ENCODE assay signal across 18 cellular contexts in the genomic region with DNA sequence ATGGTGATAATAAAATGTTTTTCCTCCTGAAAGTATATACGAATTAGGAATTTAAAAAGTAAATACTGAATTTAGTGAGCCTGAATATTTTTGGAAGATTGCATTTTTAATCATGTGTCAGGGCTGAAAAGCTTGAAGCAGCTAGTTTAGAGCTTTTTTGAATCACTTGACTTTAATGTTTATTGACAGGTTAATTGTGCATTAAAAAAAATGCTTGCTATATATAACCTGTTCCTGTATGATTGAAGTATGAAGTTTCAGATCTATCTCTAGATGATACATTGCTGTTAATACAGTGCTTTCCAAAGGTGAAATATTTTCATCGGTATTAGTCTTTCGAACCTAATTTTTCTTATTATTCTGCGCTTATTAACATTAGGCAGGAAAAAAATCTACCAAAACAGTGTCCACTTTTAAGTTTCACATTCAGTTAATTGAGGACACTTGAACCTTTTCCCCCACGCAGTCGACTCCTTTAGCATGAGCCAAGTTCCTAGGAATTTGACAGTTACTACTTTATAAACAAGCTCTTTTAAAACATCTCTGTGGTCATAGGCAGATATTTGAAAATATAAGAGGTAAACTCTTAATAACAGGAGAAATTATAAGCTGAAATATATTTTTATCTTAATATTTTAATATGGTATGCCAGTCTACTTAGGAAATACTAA.
"Had no signal": no experiment of that assay in that cellular context is flagged by ENCODE, and none has a peak within 500 bp of the region (broad histone marks: within the 10 kb centered on the region; RNA-seq: fewer than 3 reads in every experiment).

No MANE protein-coding gene starts in this region.

- H3K9ac ChIP-seq: neural progenitor cell had no signal

- H3K27ac Mint-ChIP-seq: endodermal cell, neural progenitor cell had no signal

- H3K4me3 Mint-ChIP-seq: endodermal cell, neural progenitor cell had no signal

- H3K9me3 ChIP-seq: heart right ventricle, left ventricle myocardium inferior, pancreas, stomach, uterus had no signal

- H3K4me2 ChIP-seq: neural progenitor cell had no signal

- H3K27me3 ChIP-seq: brain microvascular endothelial cell, heart right ventricle, neural progenitor cell, pancreas, stomach, uterus had no signal

- ATAC-seq: activated CD4-positive, CD25-positive, alpha-beta regulatory T cell treated with anti-CD3 and anti-CD28 coated beads, Interleukin-2, amount 50 U/mL, for 24 hours; heart right ventricle; pancreas had no signal

- DNase-seq: activated CD4-positive, alpha-beta T cell treated with anti-CD3 and anti-CD28 coated beads, Interleukin-2, amount 50 U/mL, for 4 hours; activated naive CD4-positive, alpha-beta T cell treated with anti-CD3 and anti-CD28 coated beads, Interleukin-2, amount 50 U/mL, for 16 hours; activated T-cell treated with anti-CD3 and anti-CD28 coated beads, Interleukin-2, amount 50 U/mL, for 1 hour; amniotic stem cell; brain microvascular endothelial cell; cerebellar nuclear complex; dermis blood vessel endothelial cell; endodermal cell; heart right ventricle; kidney; left ventricle myocardium inferior; pancreas; stimulated activated CD4-positive, alpha-beta T cell treated with anti-CD3 and anti-CD28 coated beads, Interleukin-4, amount 100 ng/mL, for 4 hours; stomach; uterus had no signal

- H3K4me3 ChIP-seq: heart right ventricle, left ventricle myocardium inferior, neural progenitor cell, pancreas, stomach, uterus had no signal

- H3K36me3 ChIP-seq: left ventricle myocardium inferior, neural progenitor cell, pancreas, uterus had no signal

- H3K9me3 Mint-ChIP-seq: endodermal cell, neural progenitor cell had no signal

- H2AFZ ChIP-seq: neural progenitor cell had no signal

- H3K27ac ChIP-seq: brain microvascular endothelial cell, heart right ventricle, left ventricle myocardium inferior, neural progenitor cell, pancreas, stomach, uterus had no signal

- FAIRE-seq: frontal cortex, kidney, pancreas had no signal
